Comparison of ENCODE assay signal across 15 cellular contexts in genomic region chr17:27603870-27604794, GRCh38.
"Had no signal": no experiment of that assay in that cellular context is flagged by ENCODE, and none has a peak within 500 bp of the region (broad histone marks: within the 10 kb centered on the region; RNA-seq: fewer than 3 reads in every experiment).

No MANE protein-coding gene starts in this region.

- H3K27me3 ChIP-seq: dorsolateral prefrontal cortex, esophagus squamous epithelium, gastrocnemius medialis had no signal

- H3K4me3 ChIP-seq: dorsolateral prefrontal cortex, esophagus squamous epithelium, gastrocnemius medialis, smooth muscle cell, thoracic aorta had no signal

- H3K27me3 Mint-ChIP-seq: effector memory CD8-positive, alpha-beta T cell; memory B cell; stimulated activated naive B cell treated with anti-CD40 and anti-IgM and Interleukin-4, amounts not matched to agents 10 μg/mL and 1 μg/mL and 100 μg/mL, for 72 hours had no signal

- H3K4me3 Mint-ChIP-seq: activated CD8-positive, alpha-beta T cell treated with anti-CD3 and anti-CD28 coated beads, Interleukin-2, amount 10 ng/mL, durations not matched to agents 7 days and 5 days; activated T-helper 1 cell treated with anti-CD3 and anti-CD28 coated beads, Interleukin-12 subunit alpha, Interleukin-12 subunit beta, Interleukin-2, Interleukin-4 antibody, amounts not matched to agents 30 ng/mL and 10 ng/mL and 1 ng/mL, durations not matched to agents 14 hours and 24 hours and 36 hours; effector memory CD8-positive, alpha-beta T cell; memory B cell; nephron progenitor cell; stimulated activated naive B cell treated with anti-CD40 and anti-IgM and Interleukin-4, amounts not matched to agents 10 μg/mL and 1 μg/mL and 100 μg/mL, for 72 hours; T-helper 2 cell treated with Interferon-gamma antibody and Interleukin-4, amounts not matched to agents 5 μg/mL and 100 μg/mL, for 36 hours had no signal

- H3K27ac ChIP-seq: dorsolateral prefrontal cortex, esophagus squamous epithelium, gastrocnemius medialis, thoracic aorta, WERI-Rb-1 had no signal

- H3K9me3 ChIP-seq: esophagus squamous epithelium, gastrocnemius medialis, thoracic aorta had no signal

- H3K9me3 Mint-ChIP-seq: activated naive CD4-positive, alpha-beta T cell treated with anti-CD3 and anti-CD28 coated beads, Interleukin-2, amount 50 U/mL, for 72 hours; activated T-helper 1 cell treated with anti-CD3 and anti-CD28 coated beads, Interleukin-12 subunit alpha, Interleukin-12 subunit beta, Interleukin-2, Interleukin-4 antibody, amounts not matched to agents 30 ng/mL and 10 ng/mL and 1 ng/mL, durations not matched to agents 14 hours and 24 hours and 36 hours; effector memory CD8-positive, alpha-beta T cell; memory B cell; nephron progenitor cell; stimulated activated naive B cell treated with anti-CD40 and anti-IgM and Interleukin-4, amounts not matched to agents 10 μg/mL and 1 μg/mL and 100 μg/mL, for 72 hours; T-helper 2 cell treated with Interferon-gamma antibody and Interleukin-4, amounts not matched to agents 5 μg/mL and 100 μg/mL, for 36 hours had no signal

- H3K4me2 ChIP-seq: smooth muscle cell had no signal

- DNase-seq: activated gamma-delta T cell, esophagus squamous epithelium had no signal

- H3K27ac Mint-ChIP-seq: activated CD8-positive, alpha-beta T cell treated with anti-CD3 and anti-CD28 coated beads, Interleukin-2, amount 10 ng/mL, durations not matched to agents 7 days and 5 days; activated naive CD4-positive, alpha-beta T cell treated with anti-CD3 and anti-CD28 coated beads, Interleukin-2, amount 50 U/mL, for 72 hours; activated T-helper 1 cell treated with anti-CD3 and anti-CD28 coated beads, Interleukin-12 subunit alpha, Interleukin-12 subunit beta, Interleukin-2, Interleukin-4 antibody, amounts not matched to agents 30 ng/mL and 10 ng/mL and 1 ng/mL, durations not matched to agents 14 hours and 24 hours and 36 hours; effector memory CD8-positive, alpha-beta T cell; memory B cell; nephron progenitor cell; stimulated activated naive B cell treated with anti-CD40 and anti-IgM and Interleukin-4, amounts not matched to agents 10 μg/mL and 1 μg/mL and 100 μg/mL, for 72 hours; T-helper 2 cell treated with Interferon-gamma antibody and Interleukin-4, amounts not matched to agents 5 μg/mL and 100 μg/mL, for 36 hours had no signal
